Comparison of ENCODE assay signal across 8 cellular contexts in genomic region chr5:55691265-55692105, GRCh38. TPM values are rescaled to one million over a fixed set of nuclear protein-coding genes. Genes with fewer than 3 reads are reported as not detected.
DNase-seq lines count a peak whose midpoint lies in the region; ATAC-seq and TF ChIP-seq lines count a peak whose summit lies in the region.

No MANE protein-coding gene starts in this region.

- H3K27me3 ChIP-seq in stomach: no peaks in the 10 kb centered on the region

- no peaks in the 10 kb centered on the region for H3K9me3 Mint-ChIP-seq in activated T-cell treated with anti-CD3 and anti-CD28 coated beads, Interleukin-2, amount 50 U/mL, for 4 hours

- no peak for DNase-seq in activated T-cell treated with anti-CD3 and anti-CD28 coated beads, Interleukin-2, amount 50 U/mL, for 4 hours
- no peak for DNase-seq in activated T-cell treated with anti-CD3 and anti-CD28 coated beads for 4 hours
- DNase-seq in NCI-H2171 (lab: John Stamatoyannopoulos, UW): peak; percentile 54
- DNase-seq in astrocyte of the hippocampus (ENCODE audit: low read depth, low spot score): peak; percentile 59
- peak; percentile 79 for DNase-seq in inferior parietal cortex (ENCODE audit: extremely low spot score)
- no peak for DNase-seq in stomach
- no peak for DNase-seq in islet precursor cell
- no peak for DNase-seq in mesenteric fat pad (ENCODE audit: low spot score)

- H3K4me3 ChIP-seq in stomach: peak overlapping the region in 1 of 4 donors; percentile 2

- peak; percentile 40 to 43 for ATAC-seq in activated T-cell treated with anti-CD3 and anti-CD28 coated beads, Interleukin-2, amount 50 U/mL, for 4 hours

- H3K36me3 Mint-ChIP-seq in activated T-cell treated with anti-CD3 and anti-CD28 coated beads, Interleukin-2, amount 50 U/mL, for 4 hours (ENCODE audit: insufficient read depth): peaks cover 6% of the 10 kb centered on the region

- H3K27ac ChIP-seq in stomach: peak overlapping the region in 2 of 5 donors; percentile 41 to 55

- WGBS in stomach, 5 donors: 34 to 60% (median 47%) methylated on average over 2 of the region's 2 CpGs

- H3K4me3 Mint-ChIP-seq in activated T-cell treated with anti-CD3 and anti-CD28 coated beads, Interleukin-2, amount 50 U/mL, for 4 hours: no peak overlapping the region

- peaks cover 0 to 35% (median 16%) of the 10 kb centered on the region in 4 donors for H3K4me1 ChIP-seq in stomach

- intact Hi-C loops in stomach (cut with DNase I; ENCODE audit: low total_unique reads): loop anchor here (5.0 to 10.0 kb wide), 2 partner anchors 284 to 347 kb away; no protein-coding TSS in a partner anchor

- no peaks in the 10 kb centered on the region for H3K27me3 Mint-ChIP-seq in activated T-cell treated with anti-CD3 and anti-CD28 coated beads, Interleukin-2, amount 50 U/mL, for 4 hours (ENCODE audit: low read depth)

- no peak for TF ChIP-seq POLR2A in stomach (IDR thresholded peaks at IDR 0.05)

- TF ChIP-seq EP300 in stomach (IDR thresholded peaks at IDR 0.05): no peak

- no peaks in the 10 kb centered on the region for H3K36me3 ChIP-seq in stomach

- TF ChIP-seq CTCF in stomach (IDR thresholded peaks at IDR 0.05): peak in 5 of 7 experiments; percentile 51 to 64 (median 60)

- peaks cover 2% of the 10 kb centered on the region for H3K4me1 Mint-ChIP-seq in activated T-cell treated with anti-CD3 and anti-CD28 coated beads, Interleukin-2, amount 50 U/mL, for 4 hours (ENCODE audit: low read depth)

- no peaks in the 10 kb centered on the region for H3K9me3 ChIP-seq in stomach

RNA-seq across cellular contexts. Expression of gene SLC38A9, which starts 20.6 kb away (rescaled TPM):
- 10 to 100 TPM; 14.9 to 19.6 (median 15.1) TPM for total RNA-seq in activated T-cell treated with anti-CD3 and anti-CD28 coated beads, Interleukin-2, amount 50 U/mL, for 4 hours
- total RNA-seq in stomach (100 to 1,000 TPM in 2 of 5 donors, 10 to 100 TPM in 2, 1 to 10 TPM in 1; 4.1 to 120 (median 61.0) TPM), mesenteric fat pad (17.6 TPM)
- polyA plus RNA-seq in stomach: 1 to 10 TPM; 3.7 to 5.5 (median 4.9) TPM

RNA-seq across cellular contexts. Expression of gene DDX4, which starts 46.4 kb away (rescaled TPM):
- total RNA-seq in activated T-cell treated with anti-CD3 and anti-CD28 coated beads, Interleukin-2, amount 50 U/mL, for 4 hours: under 1 TPM; 0.41 to 0.79 (median 0.48) TPM
- total RNA-seq in stomach: not detected
- polyA plus RNA-seq in stomach: not detected
- total RNA-seq in mesenteric fat pad: not detected

Comparison
In these comparisons a context has a peak if more than half of its experiments do, and no peak if none do; other contexts are left out.
1. DNase-seq: peak in NCI-H2171 (single experiment), astrocyte of the hippocampus (single experiment) and inferior parietal cortex (single experiment); none in activated T-cell treated with anti-CD3 and anti-CD28 coated beads, Interleukin-2, amount 50 U/mL, for 4 hours (single experiment), activated T-cell treated with anti-CD3 and anti-CD28 coated beads for 4 hours (single experiment), stomach (single experiment), islet precursor cell (single experiment) and mesenteric fat pad (single experiment).